Comparison of ENCODE assay signal across 21 cellular contexts in the genomic region with DNA sequence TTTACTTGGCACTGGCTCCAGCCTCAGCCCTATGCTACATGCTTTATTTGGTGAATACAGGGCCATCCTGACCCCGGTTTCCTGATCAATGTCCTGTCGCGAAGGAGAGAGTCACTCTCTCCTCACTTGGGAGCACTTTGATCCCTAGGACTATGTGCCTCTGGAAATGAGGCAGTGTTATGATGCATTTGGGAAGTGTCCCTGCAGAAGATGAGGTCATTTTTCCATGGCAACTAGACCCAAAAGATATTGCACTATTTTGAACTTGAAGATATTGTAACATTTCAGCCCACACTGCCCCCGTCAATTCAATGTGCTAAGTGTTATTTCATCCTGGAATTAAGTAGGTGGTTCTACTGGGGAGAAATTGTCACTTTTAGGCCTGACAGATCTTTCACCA.
DNase-seq lines count a peak whose midpoint lies in the region; ATAC-seq and TF ChIP-seq lines count a peak whose summit lies in the region.
"Had no signal": no experiment of that assay in that cellular context is flagged by ENCODE, and none has a peak within 500 bp of the region (broad histone marks: within the 10 kb centered on the region; RNA-seq: fewer than 3 reads in every experiment).

No MANE protein-coding gene starts in this region.

- TF ChIP-seq POLR2A in Peyer's patch (IDR thresholded peaks at IDR 0.05), result no peak
- TF ChIP-seq POLR2A in gastroesophageal sphincter (IDR thresholded peaks at IDR 0.05), result no peak

- H3K4me3 Mint-ChIP-seq in activated naive CD8-positive, alpha-beta T cell treated with anti-CD3 and anti-CD28 coated beads for 36 hours, result no peak overlapping the region
- H3K4me3 Mint-ChIP-seq: CD8-positive, alpha-beta T cell; H9 had no signal

- H3K4me1 ChIP-seq in Peyer's patch (peaks cover 0 to 11% (median 0%) of the 10 kb centered on the region in 4 donors), gastroesophageal sphincter (peaks cover 0 to 7% (median 0%) of the 10 kb centered on the region in 3 donors), mucosa of rectum (ENCODE audit: control insufficient read depth in 2 of 2, insufficient read depth in 2 of 2, low read length in 2 of 2) (peaks cover 17% of the 10 kb centered on the region in 2 donors)

- peaks cover 3% of the 10 kb centered on the region for H3K27me3 Mint-ChIP-seq in activated naive CD8-positive, alpha-beta T cell treated with anti-CD3 and anti-CD28 coated beads for 36 hours

- no peak for TF ChIP-seq EP300 in gastroesophageal sphincter (IDR thresholded peaks at IDR 0.05)

- H3K9me3 ChIP-seq in Peyer's patch (no peaks in the 10 kb centered on the region), gastroesophageal sphincter (no peaks in the 10 kb centered on the region), mucosa of rectum (ENCODE audit: control insufficient read depth in 2 of 2, low read length in 2 of 2) (no peaks in the 10 kb centered on the region)
- H3K9me3 ChIP-seq: ovary had no signal

- H3K36me3 Mint-ChIP-seq in activated naive CD8-positive, alpha-beta T cell treated with anti-CD3 and anti-CD28 coated beads for 36 hours, result no peaks in the 10 kb centered on the region
- H3K36me3 Mint-ChIP-seq: CD8-positive, alpha-beta T cell had no signal

- H3K27ac Mint-ChIP-seq in activated naive CD8-positive, alpha-beta T cell treated with anti-CD3 and anti-CD28 coated beads for 36 hours, result no peak overlapping the region
- H3K27ac Mint-ChIP-seq: CD8-positive, alpha-beta T cell; H9 had no signal

- H3K27me3 ChIP-seq in Peyer's patch (no peaks in the 10 kb centered on the region), gastroesophageal sphincter (no peaks in the 10 kb centered on the region), mucosa of rectum (ENCODE audit: control insufficient read depth in 2 of 2, insufficient read depth in 2 of 2, low read length in 2 of 2) (no peaks in the 10 kb centered on the region)
- H3K27me3 ChIP-seq: ovary had no signal

- DNase-seq in Peyer's patch, result peak in 1 of 3 donors; percentile 63
- DNase-seq in COLO829 (ENCODE audit: low spot score), result no peak
- DNase-seq in activated naive CD8-positive, alpha-beta T cell treated with anti-CD3 and anti-CD28 coated beads for 36 hours, result no peak
- DNase-seq: ACHN; activated CD4-positive, alpha-beta T cell treated with anti-CD3 and anti-CD28 coated beads, Interleukin-2, amount 50 U/mL, for 1 hour; activated CD8-positive, alpha-beta memory T cell treated with anti-CD3 and anti-CD28 coated beads, Interleukin-2, amount 50 U/mL, for 48 hours; activated gamma-delta T cell; amniotic stem cell; CD8-positive, alpha-beta T cell; cerebellar nuclear complex; EL; H9; NCI-H2029 treated with DMSO at 0.1 percent for 48 hours; NCI-H510A treated with DMSO at 0.1 percent for 48 hours; ovary; SHP77 had no signal

- H3K9ac ChIP-seq in mucosa of rectum (ENCODE audit: low read depth in 1 of 2, low read length in 2 of 2), result no peak overlapping the region

- H3K27ac ChIP-seq in 22Rv1 (peak overlapping the region; percentile 58), Peyer's patch (peak overlapping the region in 3 of 4 donors; percentile 54 to 79 (median 79)), gastroesophageal sphincter (peak overlapping the region in 3 of 4 donors; percentile 18 to 39 (median 35)), mucosa of rectum (ENCODE audit: low read depth in 2 of 2, low read length in 2 of 2) (peak overlapping the region; percentile 56 to 65)
- H3K27ac ChIP-seq: ovary had no signal

- H3K4me1 Mint-ChIP-seq in activated naive CD8-positive, alpha-beta T cell treated with anti-CD3 and anti-CD28 coated beads for 36 hours, result no peaks in the 10 kb centered on the region

- ATAC-seq in gastroesophageal sphincter, result peak; percentile 86
- no peak for ATAC-seq in GM18870 (IDR thresholded peaks at IDR 0.05; ENCODE audit: unreplicated experiment)
- ATAC-seq in GM19463 (IDR thresholded peaks at IDR 0.05; ENCODE audit: unreplicated experiment), result no peak
- ATAC-seq: CD8-positive, alpha-beta T cell had no signal

- WGBS in gastroesophageal sphincter (ENCODE audit: low coverage in 1 of 2), 2 donors, result 50 to 75% methylated on average over 4 of the region's 4 CpGs

- no peak for TF ChIP-seq CTCF in 22Rv1 (IDR thresholded peaks at IDR 0.05)
- no peak for TF ChIP-seq CTCF in Peyer's patch (IDR thresholded peaks at IDR 0.05)
- TF ChIP-seq CTCF in gastroesophageal sphincter (IDR thresholded peaks at IDR 0.05), result no peak

- H3K9me3 Mint-ChIP-seq in activated naive CD8-positive, alpha-beta T cell treated with anti-CD3 and anti-CD28 coated beads for 36 hours, result no peaks in the 10 kb centered on the region
- H3K9me3 Mint-ChIP-seq: CD8-positive, alpha-beta T cell; H9 had no signal

- H3K4me3 ChIP-seq in Peyer's patch, result no peak overlapping the region
- no peak overlapping the region for H3K4me3 ChIP-seq in gastroesophageal sphincter
- H3K4me3 ChIP-seq in mucosa of rectum (ENCODE audit: low read length in 2 of 2), result peak overlapping the region in 1 of 2 donors; percentile 22
- H3K4me3 ChIP-seq: ovary had no signal

- H3K36me3 ChIP-seq in Peyer's patch (no peaks in the 10 kb centered on the region), gastroesophageal sphincter (peaks cover 0 to 24% of the 10 kb centered on the region in 2 donors), mucosa of rectum (ENCODE audit: control insufficient read depth in 2 of 2, insufficient read depth in 2 of 2, low read length in 2 of 2) (peaks cover 19 to 24% of the 10 kb centered on the region in 2 donors)
- H3K36me3 ChIP-seq: ovary had no signal
